ENCODE assay signal across 18 cellular contexts in the genomic region with DNA sequence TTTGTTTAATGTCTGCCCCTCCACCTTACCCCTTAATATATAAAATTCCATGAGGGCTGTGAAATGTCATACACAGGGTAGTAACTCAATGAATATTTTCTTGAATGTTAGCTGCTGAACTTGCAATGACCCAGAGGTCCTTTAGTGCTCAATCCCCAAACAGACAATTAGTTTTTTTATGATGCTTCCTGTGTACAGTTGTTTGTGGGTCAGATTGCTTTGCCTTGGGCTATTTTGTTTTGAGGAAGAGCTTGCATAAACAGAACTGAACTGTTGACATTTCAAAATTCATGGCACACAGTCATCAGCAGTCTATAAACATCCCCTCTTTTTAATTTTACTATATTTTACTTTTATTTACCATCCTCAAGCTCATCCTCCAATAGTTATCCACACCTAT.
DNase-seq lines count a peak whose midpoint lies in the region; FAIRE-seq and TF ChIP-seq lines count a peak whose summit lies in the region.
"Had no signal": no experiment of that assay in that cellular context is flagged by ENCODE, and none has a peak within 500 bp of the region (broad histone marks: within the 10 kb centered on the region; RNA-seq: fewer than 3 reads in every experiment).

No MANE protein-coding gene starts in this region.

- H3K9ac ChIP-seq in mammary epithelial cell (ENCODE audit: insufficient read depth, low read length) (no peak overlapping the region), GM23248 (no peak overlapping the region)
- H3K9ac ChIP-seq: BLaER1 treated with 17β-estradiol and CSF1 and Interleukin-3, amounts not matched to agents 10 nM and 100 nM had no signal

- H3K79me2 ChIP-seq in mammary epithelial cell (ENCODE audit: insufficient read depth, low read length) (no peaks in the 10 kb centered on the region), GM23248 (ENCODE audit: insufficient read depth) (no peaks in the 10 kb centered on the region)

- no peaks in the 10 kb centered on the region for H3F3A ChIP-seq in GM23248 (ENCODE audit: insufficient read depth)

- no peaks in the 10 kb centered on the region for H3K9me3 ChIP-seq in mammary epithelial cell (replicated peaks; ENCODE audit: insufficient read depth, low read length)
- no peaks in the 10 kb centered on the region for H3K9me3 ChIP-seq in GM23248 (ENCODE audit: low read depth)
- H3K9me3 ChIP-seq: BLaER1 treated with 17β-estradiol and CSF1 and Interleukin-3, amounts not matched to agents 10 nM and 100 nM had no signal

- no peaks in the 10 kb centered on the region for H3K27me3 Mint-ChIP-seq in MCF 10A (ENCODE audit: insufficient read depth, unreplicated experiment)
- H3K27me3 Mint-ChIP-seq: B cell had no signal

- H3K9me2 ChIP-seq in GM23248 (ENCODE audit: insufficient read depth) = no peaks in the 10 kb centered on the region

- no peak overlapping the region for H3K4me3 Mint-ChIP-seq in MCF 10A (ENCODE audit: unreplicated experiment)
- H3K4me3 Mint-ChIP-seq: B cell; CD8-positive, alpha-beta T cell; GM23338; HFFc6 had no signal

- in situ Hi-C loops in mammary epithelial cell (cut with MboI; ENCODE audit: low sequenced_read_pairs in 2 of 2) (no loop called here), GM23248 (cut with MboI) (no loop called here)

- intact Hi-C loops in MCF 10A (cut with micrococcal nuclease) (no loop called here), mammary epithelial cell (cut with micrococcal nuclease) (no loop called here)

- H3K36me3 ChIP-seq in mammary epithelial cell (ENCODE audit: insufficient read depth, low read length) (no peaks in the 10 kb centered on the region), GM23248 (ENCODE audit: low read depth) (no peaks in the 10 kb centered on the region)
- H3K36me3 ChIP-seq: BLaER1 treated with 17β-estradiol and CSF1 and Interleukin-3, amounts not matched to agents 10 nM and 100 nM had no signal

- TF ChIP-seq CTCF in MCF 10A (IDR thresholded peaks at IDR 0.05; ENCODE audit: unreplicated experiment) = no peak
- TF ChIP-seq CTCF in mammary epithelial cell (conservative IDR thresholded peaks at IDR 0.05 in 1 of 2, IDR thresholded peaks at IDR 0.05 in 1 of 2; ENCODE audit: extremely low read depth in 1 of 2, insufficient read depth in 1 of 2, low read depth in 1 of 2, low read length in 2 of 2) = no peak
- TF ChIP-seq CTCF in LNCaP clone FGC (IDR thresholded peaks at IDR 0.05; ENCODE audit: control insufficient read depth, extremely low read depth, insufficient read depth) = no peak

- POLR2A ChIA-PET in MCF 10A (lab: Yijun Ruan, JAX) = interaction anchor here (0.6 to 1.1 kb wide), 3 partner anchors 8 to 328 kb away, joined by 3 to 5 read pairs (median 3); no protein-coding TSS in a partner anchor

- CTCF ChIA-PET in MCF 10A (lab: Yijun Ruan, JAX) (no interaction called here), mammary epithelial cell (lab: Charles Lee; ENCODE audit: low non-redundant PET) (no interaction called here)

- no peak overlapping the region for H3K4me3 ChIP-seq in mammary epithelial cell (replicated peaks in 1 of 3; ENCODE audit: insufficient read depth in 1 of 3, low read depth in 2 of 3, low read length in 3 of 3)
- H3K4me3 ChIP-seq in LNCaP clone FGC (ENCODE audit: low read depth, low read length) = no peak overlapping the region
- H3K4me3 ChIP-seq in GM23248 = no peak overlapping the region
- H3K4me3 ChIP-seq: BLaER1 treated with 17β-estradiol and CSF1 and Interleukin-3, amounts not matched to agents 10 nM and 100 nM; GM23338 had no signal

- H3K27ac ChIP-seq in mammary epithelial cell (ENCODE audit: insufficient read depth, low read depth, low read length) = no peak overlapping the region
- no peak overlapping the region for H3K27ac ChIP-seq in GM23248
- H3K27ac ChIP-seq: BLaER1 treated with 17β-estradiol and CSF1 and Interleukin-3, amounts not matched to agents 10 nM and 100 nM; HL-60 had no signal

- no peak overlapping the region for H3K4me2 ChIP-seq in mammary epithelial cell (ENCODE audit: insufficient read depth, low read depth, low read length)
- H3K4me2 ChIP-seq in GM23248 (ENCODE audit: unreplicated experiment) = no peak overlapping the region
- H3K4me2 ChIP-seq: GM23338 had no signal

- no peaks in the 10 kb centered on the region for H3K4me1 Mint-ChIP-seq in MCF 10A (ENCODE audit: insufficient read depth, unreplicated experiment)
- H3K4me1 Mint-ChIP-seq: B cell, GM23338 had no signal

- no peaks in the 10 kb centered on the region for H3K36me3 Mint-ChIP-seq in MCF 10A (ENCODE audit: insufficient read depth, unreplicated experiment)
- H3K36me3 Mint-ChIP-seq: CD8-positive, alpha-beta T cell had no signal

- no TSS peak for BruUV-seq in MCF 10A (replicated peaks; lab: Mats Ljungman, UMichigan)
- BruUV-seq in mammary epithelial cell (replicated peaks; lab: Mats Ljungman, UMichigan) = no TSS peak

- dilution Hi-C loops in mammary epithelial cell (cut with HindIII; ENCODE audit: low sequenced_read_pairs) = no loop called here

- peak; percentile 98 for FAIRE-seq in endometrium (lab: Jason Lieb, UNC)
- FAIRE-seq: G401.6, GM12891, GM19239 had no signal

- H2AFZ ChIP-seq in mammary epithelial cell (ENCODE audit: low read depth, low read length) (no peak overlapping the region), GM23248 (no peak overlapping the region)
- H2AFZ ChIP-seq: GM23338 had no signal

- no peaks in the 10 kb centered on the region for H3K4me1 ChIP-seq in mammary epithelial cell (ENCODE audit: insufficient read depth, low read length)
- H3K4me1 ChIP-seq in GM23248 (ENCODE audit: insufficient read depth) = no peaks in the 10 kb centered on the region

- DNase-seq in MCF 10A (ENCODE audit: unreplicated experiment) (peak; percentile 29), mammary epithelial cell (no peak), LNCaP clone FGC (ENCODE audit: low read depth) (peak; percentile 52), NCI-H2196 (lab: John Stamatoyannopoulos, UW; ENCODE audit: unreplicated experiment) (no peak), GM23248 (no peak)
- DNase-seq: CD8-positive, alpha-beta T cell; COR-L47; DMS 273 treated with DMSO at 0.1 percent for 48 hours; H7; HFFc6 had no signal

- H3K9me3 Mint-ChIP-seq in MCF 10A (ENCODE audit: unreplicated experiment) = peaks cover 14% of the 10 kb centered on the region

- H4K20me1 ChIP-seq in mammary epithelial cell (ENCODE audit: insufficient read depth, low read length) (no peaks in the 10 kb centered on the region), GM23248 (ENCODE audit: insufficient read depth) (no peaks in the 10 kb centered on the region)
- H4K20me1 ChIP-seq: BLaER1 treated with 17β-estradiol and CSF1 and Interleukin-3, amounts not matched to agents 10 nM and 100 nM had no signal

- H3K27me3 ChIP-seq in mammary epithelial cell (ENCODE audit: insufficient read depth, low read length) = no peaks in the 10 kb centered on the region
- no peaks in the 10 kb centered on the region for H3K27me3 ChIP-seq in GM23248 (replicated peaks; ENCODE audit: insufficient read depth)
- H3K27me3 ChIP-seq: BLaER1 treated with 17β-estradiol and CSF1 and Interleukin-3, amounts not matched to agents 10 nM and 100 nM had no signal

- H3K27ac Mint-ChIP-seq in MCF 10A (ENCODE audit: low read depth, unreplicated experiment) = no peak overlapping the region
- H3K27ac Mint-ChIP-seq: B cell; CD8-positive, alpha-beta T cell; GM23338; HFFc6 had no signal

Comparison
In these comparisons a context has a peak if more than half of its experiments do, and no peak if none do; other contexts are left out.
1. DNase-seq: peak in MCF 10A (single experiment) and LNCaP clone FGC (single experiment); none in mammary epithelial cell (single experiment), NCI-H2196 (single experiment) and GM23248 (single experiment).